ENCODE assay signal across 12 cellular contexts in the genomic region with DNA sequence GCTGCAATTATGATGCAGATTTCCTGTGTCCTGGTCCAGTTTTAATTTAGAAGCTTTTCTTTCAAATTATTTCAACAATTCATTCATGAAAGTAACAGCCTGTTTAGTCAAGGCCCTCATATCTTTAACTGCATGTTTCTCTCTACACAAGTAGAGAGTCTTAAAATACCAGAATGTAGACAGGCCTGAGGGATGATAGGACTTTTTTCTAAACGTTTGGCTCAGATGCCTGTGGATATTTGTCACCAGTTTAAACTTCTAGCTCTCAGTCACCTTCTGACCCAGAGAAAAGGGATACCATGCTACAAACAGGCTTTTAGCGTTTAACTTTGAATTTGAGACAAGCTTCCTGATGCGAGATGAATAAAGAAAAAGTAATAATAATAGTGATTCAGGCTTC. TPM values are rescaled to one million over a fixed set of nuclear protein-coding genes. Genes with fewer than 3 reads are reported as not detected.
DNase-seq lines count a peak whose midpoint lies in the region; ATAC-seq and TF ChIP-seq lines count a peak whose summit lies in the region.
"Had no signal": no experiment of that assay in that cellular context is flagged by ENCODE, and none has a peak within 500 bp of the region (broad histone marks: within the 10 kb centered on the region; RNA-seq: fewer than 3 reads in every experiment).

No MANE protein-coding gene starts in this region.

- TF ChIP-seq CTCF in cardiac muscle cell (IDR thresholded peaks at IDR 0.05; ENCODE audit: low read depth, low read length) (no peak), sigmoid colon (IDR thresholded peaks at IDR 0.05) (no peak)

- TF ChIP-seq POLR2A in sigmoid colon (IDR thresholded peaks at IDR 0.05), result no peak

- ATAC-seq in SK-N-SH treated with all-trans-retinoic acid at 6 μM for 48 hours (peak; percentile 81), HG02798 (IDR thresholded peaks at IDR 0.05; ENCODE audit: poor library complexity, unreplicated experiment) (no peak)
- ATAC-seq: foreskin keratinocyte had no signal

- intact Hi-C loops in sigmoid colon (cut with DNase I), result no loop called here

- H3K27ac ChIP-seq in cardiac muscle cell, result peak overlapping the region; percentile 87
- peak overlapping the region; percentile 52 to 77 (median 65) for H3K27ac ChIP-seq in sigmoid colon
- H3K27ac ChIP-seq: foreskin keratinocyte had no signal

- DNase-seq in DMS114 treated with DMSO at 0.1 percent for 48 hours (lab: John Stamatoyannopoulos, UW; ENCODE audit: unreplicated experiment) (peak; percentile 90), cardiac muscle cell (ENCODE audit: low read depth in 1 of 2, low spot score in 1 of 2) (peak; percentile 56 to 59), sigmoid colon (no peak), NCI-H2029 (lab: John Stamatoyannopoulos, UW) (no peak), globus pallidus (ENCODE audit: low spot score) (no peak)
- no peak for DNase-seq in activated naive CD4-positive, alpha-beta T cell (lab: John Stamatoyannopoulos, UW)
- DNase-seq: activated B cell treated with CpG ODN at 0.5 μM for 24 hours; CD4-positive, alpha-beta memory T cell; foreskin keratinocyte; NCI-H1105 treated with DMSO at 0.1 percent for 48 hours had no signal

- H3K4me1 ChIP-seq in cardiac muscle cell (ENCODE audit: low read depth) (peaks cover 25% of the 10 kb centered on the region), sigmoid colon (peaks cover 0 to 79% (median 70%) of the 10 kb centered on the region in 4 donors)

- H3K36me3 ChIP-seq in cardiac muscle cell (no peaks in the 10 kb centered on the region), sigmoid colon (no peaks in the 10 kb centered on the region)

- no peaks in the 10 kb centered on the region for H3K27me3 ChIP-seq in cardiac muscle cell
- H3K27me3 ChIP-seq in sigmoid colon, result no peaks in the 10 kb centered on the region
- H3K27me3 ChIP-seq: foreskin keratinocyte had no signal

- no peaks in the 10 kb centered on the region for H3K9me3 ChIP-seq in cardiac muscle cell (ENCODE audit: low read depth)
- no peaks in the 10 kb centered on the region for H3K9me3 ChIP-seq in sigmoid colon

- H3K4me3 ChIP-seq in cardiac muscle cell, result no peak overlapping the region
- H3K4me3 ChIP-seq in sigmoid colon, result no peak overlapping the region

- 56 to 62% methylated on average over 3 of the region's 3 CpGs for WGBS in sigmoid colon, 2 donors

- no peak for TF ChIP-seq EP300 in sigmoid colon (IDR thresholded peaks at IDR 0.05)

TF ChIP-seq in SK-N-SH treated with all-trans-retinoic acid at 6 μM for 48 hours, 23 proteins besides CTCF, POLR2A, EP300 and RAD21:
- TF ChIP-seq PPARA (CRISPR knock-in tag; IDR thresholded peaks at IDR 0.05; ENCODE audit: borderline replicate concordance) (no peak), ISL1 (CRISPR knock-in tag; IDR thresholded peaks at IDR 0.05) (peak; percentile 37)

RNA-seq across cellular contexts. Expression of gene COL5A2, which starts 15.7 kb away (rescaled TPM):
- total RNA-seq in cardiac muscle cell (51.1 and 59.8 TPM in 2 replicates), sigmoid colon (100 to 1,000 TPM in 1 of 4 donors, 10 to 100 TPM in 3; 60.9 to 164 (median 90.0) TPM)
- polyA plus RNA-seq in cardiac muscle cell (15.0 and 29.5 TPM in 2 replicates), sigmoid colon (10 to 100 TPM in 1 of 3 donors, 1 to 10 TPM in 2; 3.6 to 31.0 (median 3.7) TPM)

Comparison
In these comparisons a context has a peak if more than half of its experiments do, and no peak if none do; other contexts are left out.
1. DNase-seq: peak in DMS114 treated with DMSO at 0.1 percent for 48 hours (single experiment) and cardiac muscle cell (2 of 2); none in sigmoid colon (single experiment), NCI-H2029 (single experiment), globus pallidus (single experiment) and activated naive CD4-positive, alpha-beta T cell (0 of 4).